ENCODE assay signal across 27 cellular contexts in genomic region chr1:108792420-108792819, GRCh38. TPM values are rescaled to one million over a fixed set of nuclear protein-coding genes. Genes with fewer than 3 reads are reported as not detected.
A peak's percentile ranks its signal among the peaks of the same experiment; 100 is the strongest.
DNase-seq lines count a peak whose midpoint lies in the region; ATAC-seq, FAIRE-seq and TF ChIP-seq lines count a peak whose summit lies in the region.
"Had no signal": no experiment of that assay in that cellular context is flagged by ENCODE, and none has a peak within 500 bp of the region (broad histone marks: within the 10 kb centered on the region; RNA-seq: fewer than 3 reads in every experiment).

No MANE protein-coding gene starts in this region.

- H3K4me1 ChIP-seq in endodermal cell (ENCODE audit: control insufficient read depth, insufficient read depth, low read length) (no peaks in the 10 kb centered on the region), mesendoderm (ENCODE audit: control insufficient read depth, low read depth, low read length) (no peaks in the 10 kb centered on the region)
- H3K4me1 ChIP-seq: BE2C, BLaER1 had no signal

- WGBS in endodermal cell (ENCODE audit: insufficient coverage in 1 of 2, insufficient read length in 1 of 2), 2 experiments = 97% methylated on average over 1 of the region's 2 CpGs; no CpG with 5 or more reads in 1 of the 2 experiments
- no CpG with 5 or more reads among the region's 2 CpGs for WGBS in mesendoderm (ENCODE audit: extremely low coverage, insufficient coverage, low lambda C conversion rate)

- H3K9me3 ChIP-seq in endodermal cell (ENCODE audit: control insufficient read depth, low read length) = peaks cover 36% of the 10 kb centered on the region
- H3K9me3 ChIP-seq: BE2C had no signal

- H3K27ac Mint-ChIP-seq in endodermal cell = no peak overlapping the region
- H3K27ac Mint-ChIP-seq: CD14-positive monocyte had no signal

- H3K36me3 ChIP-seq in endodermal cell (ENCODE audit: control insufficient read depth, insufficient read depth, low read length) (peaks cover 72% of the 10 kb centered on the region), mesendoderm (ENCODE audit: control insufficient read depth, insufficient read depth, low read length) (no peaks in the 10 kb centered on the region)

- FAIRE-seq in D721Med (lab: Jason Lieb, UNC) = peak; percentile 6
- FAIRE-seq in H54 (lab: Jason Lieb, UNC) = peak; percentile 69
- peak; percentile 5 for FAIRE-seq in urothelium cell line (lab: Jason Lieb, UNC)
- FAIRE-seq: A204.1, G401.6, GM12892, GM18507 had no signal

- no peaks in the 10 kb centered on the region for H3K4me1 Mint-ChIP-seq in endodermal cell
- H3K4me1 Mint-ChIP-seq: CD14-positive monocyte had no signal

- H2BK120ac ChIP-seq in mesendoderm (ENCODE audit: low read depth, low read length) = no peak overlapping the region

- H3K4me2 ChIP-seq in mesendoderm (ENCODE audit: low read length) = no peak overlapping the region
- H3K4me2 ChIP-seq: BLaER1 had no signal

- no peak overlapping the region for H4K5ac ChIP-seq in mesendoderm (ENCODE audit: low read length)

- no peak overlapping the region for H2AK5ac ChIP-seq in mesendoderm (ENCODE audit: low read length)

- H3K18ac ChIP-seq in mesendoderm (ENCODE audit: low read length) = no peak overlapping the region

- H3K9ac ChIP-seq in endodermal cell (ENCODE audit: extremely low read depth, low read length, poor library complexity, severe bottlenecking) = no peak overlapping the region
- H3K9ac ChIP-seq in mesendoderm (ENCODE audit: low read length) = no peak overlapping the region
- H3K9ac ChIP-seq: BLaER1 had no signal

- no peak for TF ChIP-seq CTCF in D721Med (IDR thresholded peaks at IDR 0.05; ENCODE audit: insufficient read depth, missing control alignments)
- no peak for TF ChIP-seq CTCF in endodermal cell (conservative IDR thresholded peaks at IDR 0.05)

- H3K79me2 ChIP-seq in mesendoderm (ENCODE audit: control insufficient read depth, insufficient read depth, low read length) = no peaks in the 10 kb centered on the region

- TF ChIP-seq POLR2A in H54 (IDR thresholded peaks at IDR 0.05; ENCODE audit: low read depth, low read length) = no peak

- no peaks in the 10 kb centered on the region for H3K79me1 ChIP-seq in mesendoderm (ENCODE audit: low read length)

- DNase-seq in D721Med (ENCODE audit: insufficient read length, low spot score) (no peak), H54 (ENCODE audit: insufficient read length, low spot score) (no peak), endodermal cell (no peak), urothelium cell line (ENCODE audit: low spot score) (no peak), mesendoderm (no peak), DMS79 (lab: John Stamatoyannopoulos, UW) (no peak)
- DNase-seq in stimulated activated CD4-positive, alpha-beta T cell treated with anti-CD3 and anti-CD28 coated beads, Interleukin-15, amount 100 ng/mL, for 24 hours = no peak
- DNase-seq: 8988T; ACHN; BE2C; C1 segment of cervical spinal cord; Caco-2; Calu3; CD4-positive, alpha-beta memory T cell; CD4-positive, CD25-positive, alpha-beta regulatory T cell; DMS 273 treated with DMSO at 0.1 percent for 48 hours; DMS153; DMS53; DMS79 treated with DMSO at 0.1 percent for 48 hours; GF-D8 had no signal

- no peaks in the 10 kb centered on the region for H3K27me3 Mint-ChIP-seq in endodermal cell (ENCODE audit: insufficient read depth)
- H3K27me3 Mint-ChIP-seq: CD4-positive, alpha-beta memory T cell; CD4-positive, CD25-positive, alpha-beta regulatory T cell had no signal

- no peak overlapping the region for H3K4me3 Mint-ChIP-seq in endodermal cell
- H3K4me3 Mint-ChIP-seq: CD14-positive monocyte; CD4-positive, alpha-beta memory T cell; CD4-positive, CD25-positive, alpha-beta regulatory T cell had no signal

- H3K27ac ChIP-seq in endodermal cell (ENCODE audit: low read depth, low read length) (no peak overlapping the region), mesendoderm (ENCODE audit: low read depth, low read length) (no peak overlapping the region)
- H3K27ac ChIP-seq: BLaER1 had no signal

- peaks cover 75% of the 10 kb centered on the region for H3K36me3 Mint-ChIP-seq in endodermal cell (ENCODE audit: low read depth)

- no peak for ATAC-seq in GM19397 (IDR thresholded peaks at IDR 0.05; ENCODE audit: unreplicated experiment)

- no peak overlapping the region for H3K56ac ChIP-seq in mesendoderm (ENCODE audit: low read length)

- H3K23ac ChIP-seq in mesendoderm (ENCODE audit: low read length) = no peak overlapping the region

- peak overlapping the region; percentile 53 for H3K4me3 ChIP-seq in endodermal cell (ENCODE audit: low read length)
- no peak overlapping the region for H3K4me3 ChIP-seq in mesendoderm (ENCODE audit: low read length)
- H3K4me3 ChIP-seq: BLaER1 had no signal

- H2BK15ac ChIP-seq in mesendoderm (replicated peaks; ENCODE audit: low read depth) = no peak overlapping the region

- H4K8ac ChIP-seq in mesendoderm (ENCODE audit: low read depth, low read length) = no peak overlapping the region

- no peak overlapping the region for H3K4ac ChIP-seq in mesendoderm (ENCODE audit: low read depth, low read length)

- no peak overlapping the region for H2BK5ac ChIP-seq in mesendoderm (ENCODE audit: low read length)

- H3K9me3 Mint-ChIP-seq in endodermal cell = peaks cover 37% of the 10 kb centered on the region

- H3K27me3 ChIP-seq in endodermal cell (ENCODE audit: control insufficient read depth, insufficient read depth, low read length, poor library complexity, severe bottlenecking) = no peaks in the 10 kb centered on the region
- H3K27me3 ChIP-seq in mesendoderm (ENCODE audit: insufficient read depth, low read length, poor library complexity) = no peaks in the 10 kb centered on the region
- H3K27me3 ChIP-seq: BE2C, BLaER1 had no signal

RNA-seq across cellular contexts. Expression of gene STXBP3, which starts 45.9 kb away (rescaled TPM):
- 10 to 100 TPM; 37.4 to 38.5 TPM for total RNA-seq in endodermal cell
- 43.5 TPM for polyA plus RNA-seq in endodermal cell (2013, experiment 1 of 2)
- polyA plus RNA-seq in endodermal cell (2013, experiment 2 of 2) = 51.4 TPM
- polyA plus RNA-seq in mesendoderm (2013, experiment 1 of 2) = 20.5 TPM
- polyA plus RNA-seq in mesendoderm (2013, experiment 2 of 2) = 19.9 TPM
